Comparison of ENCODE assay signal across 1 cellular context in genomic region chr12:48907243-48907642, GRCh38.
A peak's percentile ranks its signal among the peaks of the same experiment; 100 is the strongest.
TF ChIP-seq lines count a peak whose summit lies in the region.

No MANE protein-coding gene starts in this region.

TF ChIP-seq in HepG2, 621 proteins besides CTCF, POLR2A, EP300 and RAD21 (continues in another document):
- TF ChIP-seq SP140L (CRISPR knock-in tag; IDR thresholded peaks at IDR 0.05; ENCODE audit: borderline replicate concordance) (no peak), HMG20A (CRISPR knock-in tag; IDR thresholded peaks at IDR 0.05; ENCODE audit: borderline replicate concordance) (peak; percentile 34; the same call in 1 of the 2 replicates), ZFP62 (CRISPR knock-in tag; IDR thresholded peaks at IDR 0.05) (no peak), GFI1 (CRISPR knock-in tag; IDR thresholded peaks at IDR 0.05; ENCODE audit: borderline replicate concordance) (peak; percentile 57), ZNF652 (CRISPR knock-in tag; IDR thresholded peaks at IDR 0.05; ENCODE audit: borderline replicate concordance, low read depth) (peak; percentile 99), HNRNPH1 (optimal IDR thresholded peaks at IDR 0.05; ENCODE audit: low read depth, low read length) (no peak), NR2F6 (IDR thresholded peaks at IDR 0.05) (peak; percentile 67), NR2F6 (CRISPR knock-in tag; IDR thresholded peaks at IDR 0.05) (peak; percentile 58; the same call in 1 of the 2 replicates), NR2C2 (CRISPR knock-in tag; IDR thresholded peaks at IDR 0.05; ENCODE audit: borderline replicate concordance) (no peak; the same call in 1 of the 2 replicates), NRL (CRISPR knock-in tag; IDR thresholded peaks at IDR 0.05; ENCODE audit: borderline replicate concordance) (no peak), MIER3 (CRISPR knock-in tag; IDR thresholded peaks at IDR 0.05; ENCODE audit: borderline replicate concordance) (peak; percentile 24; the same call in 1 of the 2 replicates), MAF1 (CRISPR knock-in tag; IDR thresholded peaks at IDR 0.05; ENCODE audit: borderline replicate concordance) (no peak), ZNF431 (CRISPR knock-in tag; IDR thresholded peaks at IDR 0.05; ENCODE audit: borderline replicate concordance, low read depth) (no peak), RFXANK (CRISPR knock-in tag; IDR thresholded peaks at IDR 0.05) (no peak), ZNF180 (CRISPR knock-in tag; IDR thresholded peaks at IDR 0.05; ENCODE audit: borderline replicate concordance, low read depth) (no peak), PHF21A (CRISPR knock-in tag; IDR thresholded peaks at IDR 0.05) (peak; percentile 40; the same call in 1 of the 2 replicates), U2AF1 (optimal IDR thresholded peaks at IDR 0.05; ENCODE audit: low read depth, low read length) (no peak), SOX5 (CRISPR knock-in tag; IDR thresholded peaks at IDR 0.05; ENCODE audit: borderline replicate concordance) (peak; percentile 69; the same call in 1 of the 2 replicates), FOXA3 (CRISPR knock-in tag; IDR thresholded peaks at IDR 0.05) (peak; percentile 60; the same call in 1 of the 2 replicates), SOX6 (IDR thresholded peaks at IDR 0.05) (no peak), SOX6 (CRISPR knock-in tag; IDR thresholded peaks at IDR 0.05) (peak; percentile 68), FOSL2 (CRISPR knock-in tag; IDR thresholded peaks at IDR 0.05) (peak; percentile 10; the same call in 1 of the 2 replicates), ARID5B (CRISPR knock-in tag; IDR thresholded peaks at IDR 0.05) (peak; percentile 61), ZNF790 (CRISPR knock-in tag; IDR thresholded peaks at IDR 0.05; ENCODE audit: borderline replicate concordance) (no peak), MYC (CRISPR knock-in tag; IDR thresholded peaks at IDR 0.05; ENCODE audit: borderline replicate concordance) (no peak), GATA4 (IDR thresholded peaks at IDR 0.05; ENCODE audit: borderline replicate concordance, low read depth) (0 out of 2 replicates have a peak, but pooled peaks have one; percentile 47), ETV5 (CRISPR knock-in tag; IDR thresholded peaks at IDR 0.05; ENCODE audit: borderline replicate concordance) (peak; percentile 23; the same call in 1 of the 2 replicates), CERS6 (CRISPR knock-in tag; IDR thresholded peaks at IDR 0.05) (no peak), DDIT3 (CRISPR knock-in tag; IDR thresholded peaks at IDR 0.05) (no peak), ZNF367 (CRISPR knock-in tag; IDR thresholded peaks at IDR 0.05; ENCODE audit: borderline replicate concordance) (no peak), PPARG (CRISPR knock-in tag; conservative IDR thresholded peaks at IDR 0.05) (peak; percentile 65), ZNF441 (CRISPR knock-in tag; IDR thresholded peaks at IDR 0.05; ENCODE audit: borderline replicate concordance) (no peak), HDAC1 (CRISPR knock-in tag; IDR thresholded peaks at IDR 0.05) (0 out of 2 replicates have a peak, but pooled peaks have one; percentile 26), PBX3 (CRISPR knock-in tag; IDR thresholded peaks at IDR 0.05; ENCODE audit: borderline replicate concordance) (no peak), SAP130 (CRISPR knock-in tag; IDR thresholded peaks at IDR 0.05; ENCODE audit: low read depth) (peak; percentile 24), MIXL1 (CRISPR knock-in tag; IDR thresholded peaks at IDR 0.05) (0 out of 2 replicates have a peak, but pooled peaks have one; percentile 44), NCOA2 (CRISPR knock-in tag; IDR thresholded peaks at IDR 0.05) (peak; percentile 77), ZNF160 (CRISPR knock-in tag; IDR thresholded peaks at IDR 0.05) (no peak), MAZ (IDR thresholded peaks at IDR 0.05; ENCODE audit: borderline replicate concordance, low read depth, low read length) (no peak), MAZ (CRISPR knock-in tag; IDR thresholded peaks at IDR 0.05; ENCODE audit: low read depth) (no peak), BRF2 (CRISPR knock-in tag; IDR thresholded peaks at IDR 0.05) (no peak), RXRB (CRISPR knock-in tag; IDR thresholded peaks at IDR 0.05; ENCODE audit: borderline replicate concordance) (peak; percentile 56; the same call in 1 of the 2 replicates), NFE2 (CRISPR knock-in tag; IDR thresholded peaks at IDR 0.05) (no peak), ZNF674 (CRISPR knock-in tag; IDR thresholded peaks at IDR 0.05; ENCODE audit: low read depth) (no peak), IKZF4 (CRISPR knock-in tag; IDR thresholded peaks at IDR 0.05; ENCODE audit: borderline replicate concordance, low read depth, not compliant biosample characterization) (no peak), TERF1 (CRISPR knock-in tag; IDR thresholded peaks at IDR 0.05) (no peak), MED1 (CRISPR knock-in tag; IDR thresholded peaks at IDR 0.05) (0 out of 2 replicates have a peak, but pooled peaks have one; percentile 26), ZNF205 (CRISPR knock-in tag; IDR thresholded peaks at IDR 0.05) (no peak)
- TF ChIP-seq, protein P1, sequence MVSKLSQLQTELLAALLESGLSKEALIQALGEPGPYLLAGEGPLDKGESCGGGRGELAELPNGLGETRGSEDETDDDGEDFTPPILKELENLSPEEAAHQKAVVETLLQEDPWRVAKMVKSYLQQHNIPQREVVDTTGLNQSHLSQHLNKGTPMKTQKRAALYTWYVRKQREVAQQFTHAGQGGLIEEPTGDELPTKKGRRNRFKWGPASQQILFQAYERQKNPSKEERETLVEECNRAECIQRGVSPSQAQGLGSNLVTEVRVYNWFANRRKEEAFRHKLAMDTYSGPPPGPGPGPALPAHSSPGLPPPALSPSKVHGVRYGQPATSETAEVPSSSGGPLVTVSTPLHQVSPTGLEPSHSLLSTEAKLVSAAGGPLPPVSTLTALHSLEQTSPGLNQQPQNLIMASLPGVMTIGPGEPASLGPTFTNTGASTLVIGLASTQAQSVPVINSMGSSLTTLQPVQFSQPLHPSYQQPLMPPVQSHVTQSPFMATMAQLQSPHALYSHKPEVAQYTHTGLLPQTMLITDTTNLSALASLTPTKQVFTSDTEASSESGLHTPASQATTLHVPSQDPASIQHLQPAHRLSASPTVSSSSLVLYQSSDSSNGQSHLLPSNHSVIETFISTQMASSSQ (IDR thresholded peaks at IDR 0.05; ENCODE audit: low read depth) = peak; percentile 88
- TF ChIP-seq, protein P1 (CRISPR knock-in tag; IDR thresholded peaks at IDR 0.05; ENCODE audit: borderline replicate concordance) = peak; percentile 93
- TF ChIP-seq, protein P2, sequence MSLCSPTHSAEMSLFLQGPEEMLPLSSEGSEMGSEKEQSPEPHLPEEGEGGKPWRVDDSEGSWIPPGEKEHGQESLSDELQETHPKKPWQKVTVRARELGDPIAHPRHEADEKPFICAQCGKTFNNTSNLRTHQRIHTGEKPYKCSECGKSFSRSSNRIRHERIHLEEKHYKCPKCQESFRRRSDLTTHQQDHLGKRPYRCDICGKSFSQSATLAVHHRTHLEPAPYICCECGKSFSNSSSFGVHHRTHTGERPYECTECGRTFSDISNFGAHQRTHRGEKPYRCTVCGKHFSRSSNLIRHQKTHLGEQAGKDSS (CRISPR knock-in tag; IDR thresholded peaks at IDR 0.05; ENCODE audit: borderline replicate concordance, low read depth) = no peak
- TF ChIP-seq, protein P3, sequence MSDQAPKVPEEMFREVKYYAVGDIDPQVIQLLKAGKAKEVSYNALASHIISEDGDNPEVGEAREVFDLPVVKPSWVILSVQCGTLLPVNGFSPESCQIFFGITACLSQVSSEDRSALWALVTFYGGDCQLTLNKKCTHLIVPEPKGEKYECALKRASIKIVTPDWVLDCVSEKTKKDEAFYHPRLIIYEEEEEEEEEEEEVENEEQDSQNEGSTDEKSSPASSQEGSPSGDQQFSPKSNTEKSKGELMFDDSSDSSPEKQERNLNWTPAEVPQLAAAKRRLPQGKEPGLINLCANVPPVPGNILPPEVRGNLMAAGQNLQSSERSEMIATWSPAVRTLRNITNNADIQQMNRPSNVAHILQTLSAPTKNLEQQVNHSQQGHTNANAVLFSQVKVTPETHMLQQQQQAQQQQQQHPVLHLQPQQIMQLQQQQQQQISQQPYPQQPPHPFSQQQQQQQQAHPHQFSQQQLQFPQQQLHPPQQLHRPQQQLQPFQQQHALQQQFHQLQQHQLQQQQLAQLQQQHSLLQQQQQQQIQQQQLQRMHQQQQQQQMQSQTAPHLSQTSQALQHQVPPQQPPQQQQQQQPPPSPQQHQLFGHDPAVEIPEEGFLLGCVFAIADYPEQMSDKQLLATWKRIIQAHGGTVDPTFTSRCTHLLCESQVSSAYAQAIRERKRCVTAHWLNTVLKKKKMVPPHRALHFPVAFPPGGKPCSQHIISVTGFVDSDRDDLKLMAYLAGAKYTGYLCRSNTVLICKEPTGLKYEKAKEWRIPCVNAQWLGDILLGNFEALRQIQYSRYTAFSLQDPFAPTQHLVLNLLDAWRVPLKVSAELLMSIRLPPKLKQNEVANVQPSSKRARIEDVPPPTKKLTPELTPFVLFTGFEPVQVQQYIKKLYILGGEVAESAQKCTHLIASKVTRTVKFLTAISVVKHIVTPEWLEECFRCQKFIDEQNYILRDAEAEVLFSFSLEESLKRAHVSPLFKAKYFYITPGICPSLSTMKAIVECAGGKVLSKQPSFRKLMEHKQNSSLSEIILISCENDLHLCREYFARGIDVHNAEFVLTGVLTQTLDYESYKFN (CRISPR knock-in tag; conservative IDR thresholded peaks at IDR 0.05) = peak; percentile 73
